17 cellular contexts compared by ENCODE assay signal in genomic region chr3:45038096-45038455, GRCh38. TPM values are rescaled to one million over a fixed set of nuclear protein-coding genes. Genes with fewer than 3 reads are reported as not detected.
"Had no signal": no experiment of that assay in that cellular context is flagged by ENCODE, and none has a peak within 500 bp of the region (broad histone marks: within the 10 kb centered on the region; RNA-seq: fewer than 3 reads in every experiment).

No MANE protein-coding gene starts in this region.

- H3K9me3 Mint-ChIP-seq: activated B cell treated with CpG ODN at 0.5 μM for 24 hours; activated naive CD4-positive, alpha-beta T cell treated with anti-CD3 and anti-CD28 coated beads, Interleukin-2, amount 50 U/mL, for 72 hours; activated T-helper 2 cell treated with anti-CD3 and anti-CD28 coated beads, Interferon-gamma antibody, Interleukin-2, Interleukin-4, amounts not matched to agents 10 μg/mL and 5 μg/mL and 100 μg/mL, durations not matched to agents 14 hours and 24 hours and 36 hours; immature natural killer cell; natural killer cell treated with Interleukin-12 subunit alpha and Interleukin-12 subunit beta and Interleukin-15 and Interleukin-18, amount 100 ng/mL, for 72 hours had no signal

- H3K27me3 ChIP-seq: colonic mucosa, esophagus muscularis mucosa, heart left ventricle, tibial nerve had no signal

- H3K9me3 ChIP-seq: colonic mucosa, esophagus muscularis mucosa, heart left ventricle, lower lobe of right lung, mucosa of descending colon, spleen, tibial nerve had no signal

- H3K27ac Mint-ChIP-seq: activated B cell treated with CpG ODN at 0.5 μM for 24 hours; activated CD4-positive, alpha-beta T cell treated with anti-CD3 and anti-CD28 coated beads for 36 hours; activated CD8-positive, alpha-beta memory T cell treated with anti-CD3 and anti-CD28 coated beads, Interleukin-2, amount 10 ng/mL, durations not matched to agents 7 days and 5 days; activated CD8-positive, alpha-beta T cell treated with anti-CD3 and anti-CD28 coated beads, Interleukin-2, amount 10 ng/mL, durations not matched to agents 7 days and 5 days; activated naive CD4-positive, alpha-beta T cell treated with anti-CD3 and anti-CD28 coated beads, Interleukin-2, amount 50 U/mL, for 72 hours; activated T-helper 2 cell treated with anti-CD3 and anti-CD28 coated beads, Interferon-gamma antibody, Interleukin-2, Interleukin-4, amounts not matched to agents 10 μg/mL and 5 μg/mL and 100 μg/mL, durations not matched to agents 14 hours and 24 hours and 36 hours; immature natural killer cell had no signal

- H3K4me1 ChIP-seq: foreskin keratinocyte had no signal

- H3K4me3 ChIP-seq: colonic mucosa, lower lobe of right lung, mucosa of descending colon, spleen, tibial nerve had no signal

- H3K36me3 Mint-ChIP-seq: activated CD8-positive, alpha-beta memory T cell treated with anti-CD3 and anti-CD28 coated beads, Interleukin-2, amount 10 ng/mL, durations not matched to agents 7 days and 5 days; activated naive CD4-positive, alpha-beta T cell treated with anti-CD3 and anti-CD28 coated beads, Interleukin-2, amount 50 U/mL, for 72 hours; immature natural killer cell; natural killer cell treated with Interleukin-12 subunit alpha and Interleukin-12 subunit beta and Interleukin-15 and Interleukin-18, amount 100 ng/mL, for 72 hours had no signal

- H3K27ac ChIP-seq: colonic mucosa, foreskin keratinocyte, heart left ventricle had no signal

- H3K36me3 ChIP-seq: colonic mucosa, lower lobe of right lung had no signal

- H3K4me3 Mint-ChIP-seq: activated B cell treated with CpG ODN at 0.5 μM for 24 hours; activated CD4-positive, alpha-beta T cell treated with anti-CD3 and anti-CD28 coated beads for 36 hours; activated CD8-positive, alpha-beta memory T cell treated with anti-CD3 and anti-CD28 coated beads, Interleukin-2, amount 10 ng/mL, durations not matched to agents 7 days and 5 days; activated CD8-positive, alpha-beta T cell treated with anti-CD3 and anti-CD28 coated beads, Interleukin-2, amount 10 ng/mL, durations not matched to agents 7 days and 5 days had no signal

RNA-seq across cellular contexts. Expression of gene CLEC3B, which starts 12.0 kb away (rescaled TPM):
- total RNA-seq: activated B cell treated with CpG ODN at 0.5 μM for 24 hours; activated CD4-positive, alpha-beta T cell treated with anti-CD3 and anti-CD28 coated beads for 36 hours; activated CD8-positive, alpha-beta memory T cell treated with anti-CD3 and anti-CD28 coated beads, Interleukin-2, amount 10 ng/mL, durations not matched to agents 7 days and 5 days; activated naive CD4-positive, alpha-beta T cell treated with anti-CD3 and anti-CD28 coated beads, Interleukin-2, amount 50 U/mL, for 72 hours; activated T-helper 2 cell treated with anti-CD3 and anti-CD28 coated beads, Interferon-gamma antibody, Interleukin-2, Interleukin-4, amounts not matched to agents 10 μg/mL and 5 μg/mL and 100 μg/mL, durations not matched to agents 14 hours and 24 hours and 36 hours; foreskin keratinocyte; kidney epithelial cell; natural killer cell treated with Interleukin-12 subunit alpha and Interleukin-12 subunit beta and Interleukin-15 and Interleukin-18, amount 100 ng/mL, for 72 hours had no signal
- polyA plus RNA-seq: foreskin keratinocyte had no signal
